ENCODE assay signal across 9 cellular contexts in genomic region chr12:83016226-83016835, GRCh38.
A peak's percentile ranks its signal among the peaks of the same experiment; 100 is the strongest.
DNase-seq lines count a peak whose midpoint lies in the region; ATAC-seq, FAIRE-seq and TF ChIP-seq lines count a peak whose summit lies in the region.
"Had no signal": no experiment of that assay in that cellular context is flagged by ENCODE, and none has a peak within 500 bp of the region (broad histone marks: within the 10 kb centered on the region; RNA-seq: fewer than 3 reads in every experiment).

No MANE protein-coding gene starts in this region.

- no peak overlapping the region for H3K18ac ChIP-seq in IMR-90 (ENCODE audit: low read depth, low read length)

- FAIRE-seq in A549 (lab: Jason Lieb, UNC), result no peak

- H3K79me1 ChIP-seq in IMR-90 (ENCODE audit: low read depth in 1 of 2, low read length in 2 of 2), result no peaks in the 10 kb centered on the region

- dilution Hi-C loops in IMR-90 (cut with HindIII; ENCODE audit: low sequenced_read_pairs, unreplicated experiment), result no loop called here

- H3K4me2 ChIP-seq in A549, result peak overlapping the region; percentile 40
- H3K4me2 ChIP-seq in IMR-90 (ENCODE audit: low read depth, low read length), result peak overlapping the region; percentile 64; the same call in 1 of the 2 replicates

- TF ChIP-seq CTCF in A549 (IDR thresholded peaks at IDR 0.05), result no peak
- TF ChIP-seq CTCF in IMR-90 (conservative IDR thresholded peaks at IDR 0.05; ENCODE audit: low read depth, low read length), result no peak

- H4K5ac ChIP-seq in IMR-90 (ENCODE audit: low read depth, low read length), result no peak overlapping the region

- no peak overlapping the region for H2BK120ac ChIP-seq in IMR-90 (ENCODE audit: low read depth, low read length)

- no peak overlapping the region for H4K91ac ChIP-seq in IMR-90 (ENCODE audit: insufficient read depth, low read depth, low read length)

- H3K27ac ChIP-seq in A549, result no peak overlapping the region; a peak in 1 of 6 replicates
- H3K27ac ChIP-seq in IMR-90 (ENCODE audit: insufficient read depth, low read length), result no peak overlapping the region
- H3K27ac ChIP-seq in muscle layer of colon (ENCODE audit: low read depth, low read length), result peak overlapping the region; percentile 78

- 34% methylated on average over 1 of the region's 1 CpG for WGBS in A549 (ENCODE audit: missing lambda C conversion rate)
- WGBS in IMR-90 (ENCODE audit: extremely low coverage in 2 of 2, insufficient read length in 1 of 2), 2 experiments, result no CpG with 5 or more reads among the region's 1 CpG

- H2BK20ac ChIP-seq in IMR-90 (ENCODE audit: low read depth, low read length), result no peak overlapping the region

- H3K56ac ChIP-seq in IMR-90 (ENCODE audit: extremely low read depth, insufficient read depth, low read length), result no peak overlapping the region

- no peaks in the 10 kb centered on the region for H3K9me1 ChIP-seq in IMR-90 (ENCODE audit: insufficient read depth, low read length)

- intact Hi-C loops in IMR-90 (cut with micrococcal nuclease), result no loop called here

- ATAC-seq in A549 (peak; percentile 81 to 97), IMR-90 (ENCODE audit: low read depth) (peak; percentile 96), GM18909 (IDR thresholded peaks at IDR 0.05; ENCODE audit: poor library complexity, unreplicated experiment) (no peak)

- no peak overlapping the region for H2AK9ac ChIP-seq in IMR-90 (replicated peaks; ENCODE audit: low read depth, low read length, poor library complexity)

- no peak for TF ChIP-seq EP300 in A549 (IDR thresholded peaks at IDR 0.05)

- POLR2A ChIA-PET in A549 (lab: Yijun Ruan, JAX) (no interaction called here), IMR-90 (lab: Charles Lee; ENCODE audit: unreplicated experiment) (no interaction called here)

- no peaks in the 10 kb centered on the region for H3K9me3 ChIP-seq in A549
- H3K9me3 ChIP-seq in IMR-90 (ENCODE audit: control insufficient read depth, insufficient read depth, low read length), result no peaks in the 10 kb centered on the region
- no peaks in the 10 kb centered on the region for H3K9me3 ChIP-seq in muscle layer of colon (ENCODE audit: low read length)

- TF ChIP-seq RAD21 in A549 (conservative IDR thresholded peaks at IDR 0.05 in 1 of 2, IDR thresholded peaks at IDR 0.05 in 1 of 2) (no peak), IMR-90 (IDR thresholded peaks at IDR 0.05; ENCODE audit: low read length) (no peak)

- CTCF ChIA-PET in A549 (lab: Yijun Ruan, JAX), result no interaction called here
- CTCF ChIA-PET in IMR-90 (lab: Yijun Ruan, JAX), result no interaction called here

- no peak overlapping the region for H3K23ac ChIP-seq in IMR-90 (ENCODE audit: low read depth, low read length)

- H4K8ac ChIP-seq in IMR-90 (ENCODE audit: low read depth in 2 of 2, low read length in 2 of 2), result no peak overlapping the region

- H3K36me3 ChIP-seq in IMR-90 (ENCODE audit: control insufficient read depth, insufficient read depth, low read length) (no peaks in the 10 kb centered on the region), muscle layer of colon (ENCODE audit: insufficient read depth, low read length) (no peaks in the 10 kb centered on the region)

- H2AK5ac ChIP-seq in IMR-90 (ENCODE audit: low read depth, low read length), result no peak overlapping the region

- no peak overlapping the region for H3K14ac ChIP-seq in IMR-90 (replicated peaks; ENCODE audit: low read depth, low read length)

- H3K4me1 ChIP-seq in A549, result peaks cover 11% of the 10 kb centered on the region; the same call in 1 of the 3 replicates
- H3K4me1 ChIP-seq in IMR-90 (ENCODE audit: control insufficient read depth, insufficient read depth, low read length), result no peaks in the 10 kb centered on the region
- peaks cover 14% of the 10 kb centered on the region for H3K4me1 ChIP-seq in muscle layer of colon (ENCODE audit: insufficient read depth, low read length)

- H3K4me3 ChIP-seq in A549 (no peak overlapping the region), IMR-90 (ENCODE audit: insufficient read depth, low read depth, low read length) (no peak overlapping the region), muscle layer of colon (ENCODE audit: low read depth in 1 of 2, low read length in 2 of 2) (no peak overlapping the region)

- H2AFZ ChIP-seq in IMR-90 (replicated peaks; ENCODE audit: low read length, poor library complexity), result no peak overlapping the region

- no peaks in the 10 kb centered on the region for H3K27me3 ChIP-seq in IMR-90 (ENCODE audit: control insufficient read depth, insufficient read depth, low read length)
- H3K27me3 ChIP-seq in muscle layer of colon (ENCODE audit: control insufficient read depth in 1 of 2, insufficient read depth in 2 of 2, low read length in 2 of 2), result no peaks in the 10 kb centered on the region

- H2BK5ac ChIP-seq in IMR-90 (ENCODE audit: low read depth, low read length, poor library complexity, severe bottlenecking), result no peak overlapping the region

- TF ChIP-seq POLR2A in A549 (IDR thresholded peaks at IDR 0.05; ENCODE audit: low read length) (no peak), IMR-90 (IDR thresholded peaks at IDR 0.05; ENCODE audit: low read depth, low read length) (no peak)

- no TSS peak for BruUV-seq in IMR-90 (replicated peaks; lab: Mats Ljungman, UMichigan)

- no peak overlapping the region for H2BK15ac ChIP-seq in IMR-90 (ENCODE audit: low read depth, low read length)

- H3K4ac ChIP-seq in IMR-90 (ENCODE audit: low read depth, low read length), result no peak overlapping the region

- peak; percentile 4 to 62 for DNase-seq in A549 (ENCODE audit: low read depth in 1 of 2, low spot score in 1 of 2)
- DNase-seq in IMR-90, result peak; percentile 89
- DNase-seq in dermis blood vessel endothelial cell, result peak; percentile 2
- DNase-seq in NCI-H2196 treated with DMSO at 0.1 percent for 48 hours (lab: John Stamatoyannopoulos, UW; ENCODE audit: unreplicated experiment), result no peak
- no peak for DNase-seq in NK-92 (lab: John Stamatoyannopoulos, UW; ENCODE audit: unreplicated experiment)
- no peak for DNase-seq in NCI-H128 (lab: John Stamatoyannopoulos, UW; ENCODE audit: unreplicated experiment)
- DNase-seq: NCI-H345 had no signal

- H3K9ac ChIP-seq in IMR-90 (ENCODE audit: low read depth, low read length), result no peak overlapping the region
- H3K9ac ChIP-seq in muscle layer of colon (ENCODE audit: low read length), result peak overlapping the region; percentile 16

- no peaks in the 10 kb centered on the region for H4K20me1 ChIP-seq in IMR-90 (ENCODE audit: insufficient read depth, low read length)

- in situ Hi-C loops in IMR-90 (cut with MboI; ENCODE audit: low sequenced_read_pairs), result loop anchor here (25.0 kb wide), 1 partner anchor 1496 kb away; no protein-coding TSS in a partner anchor

TF ChIP-seq in A549, 52 proteins besides CTCF, POLR2A, EP300 and RAD21:
- TF ChIP-seq CHD4 (IDR thresholded peaks at IDR 0.05; ENCODE audit: borderline replicate concordance) (no peak), JUNB (IDR thresholded peaks at IDR 0.05) (peak; percentile 49; the same call in 1 of the 2 replicates), FOSL2 (IDR thresholded peaks at IDR 0.05) (peak; percentile 26; the same call in 1 of the 2 replicates), FOSL2 (CRISPR knock-in tag; IDR thresholded peaks at IDR 0.05) (0 out of 2 replicates have a peak, but pooled peaks have one; percentile 29)

TF ChIP-seq in IMR-90, 13 proteins besides CTCF, POLR2A, EP300 and RAD21:
- peak; percentile 55 for TF ChIP-seq FOS (IDR thresholded peaks at IDR 0.05; ENCODE audit: low read depth, low read length)
- no peak for TF ChIP-seq RCOR1 (IDR thresholded peaks at IDR 0.05; ENCODE audit: insufficient replicate concordance, low read length)
- no peak for TF ChIP-seq NFE2L2 (IDR thresholded peaks at IDR 0.05; ENCODE audit: low read depth, low read length)

Comparison
In these comparisons a context has a peak if more than half of its experiments do, and no peak if none do; other contexts are left out.
1. DNase-seq: peak in A549 (2 of 2), IMR-90 (single experiment) and dermis blood vessel endothelial cell (single experiment); none in NCI-H2196 treated with DMSO at 0.1 percent for 48 hours (single experiment), NK-92 (single experiment) and NCI-H128 (single experiment).